Comparison of ENCODE assay signal across 23 cellular contexts in the genomic region with DNA sequence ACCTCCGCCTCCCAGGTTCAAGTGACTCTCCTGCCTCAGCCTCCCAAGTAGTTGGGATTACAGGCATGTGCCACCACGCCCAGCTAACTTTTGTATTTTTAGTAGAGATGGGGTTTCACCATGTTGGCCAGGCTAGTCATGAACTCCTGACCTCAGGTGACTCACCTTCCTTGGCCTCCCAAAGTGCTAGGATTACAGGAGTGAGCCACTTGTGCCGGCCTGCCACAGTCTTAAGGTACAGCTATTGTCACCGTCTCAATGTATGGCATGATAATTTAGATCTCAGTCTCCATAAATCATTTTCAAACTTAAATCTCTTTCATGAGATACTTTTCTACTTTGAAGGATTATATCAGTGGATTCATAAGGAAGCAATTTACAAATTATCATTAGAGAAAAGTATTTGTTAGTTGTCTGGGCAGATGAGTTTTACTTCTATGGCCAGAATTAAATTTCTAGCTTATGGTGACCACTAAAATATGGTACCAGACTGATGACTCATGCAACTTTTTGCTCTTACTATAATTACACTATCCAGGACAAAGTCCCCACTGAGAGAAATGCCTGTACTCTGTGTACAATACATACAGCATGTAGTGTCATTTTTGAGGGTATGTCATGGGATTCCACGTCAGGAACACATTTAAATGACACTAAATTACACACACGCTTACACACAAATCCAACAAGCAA.
DNase-seq lines count a peak whose midpoint lies in the region; ATAC-seq and TF ChIP-seq lines count a peak whose summit lies in the region.
"Had no signal": no experiment of that assay in that cellular context is flagged by ENCODE, and none has a peak within 500 bp of the region (broad histone marks: within the 10 kb centered on the region; RNA-seq: fewer than 3 reads in every experiment).

No MANE protein-coding gene starts in this region.

- no peaks in the 10 kb centered on the region for H4K20me1 ChIP-seq in mammary epithelial cell (ENCODE audit: insufficient read depth, low read length)

- TF ChIP-seq CTCF in mammary epithelial cell (conservative IDR thresholded peaks at IDR 0.05 in 1 of 2, IDR thresholded peaks at IDR 0.05 in 1 of 2; ENCODE audit: extremely low read depth in 1 of 2, insufficient read depth in 1 of 2, low read depth in 1 of 2, low read length in 2 of 2) = no peak

- WGBS in mammary epithelial cell (ENCODE audit: low coverage, missing lambda C conversion rate) = 79% methylated on average over 6 of the region's 6 CpGs

- H3K4me3 Mint-ChIP-seq in stimulated activated effector memory CD8-positive, alpha-beta T cell treated with anti-CD3 and anti-CD28 coated beads, Interleukin-12 subunit alpha, Interleukin-12 subunit beta, amount 100 ng/mL, for 72 hours = no peak overlapping the region
- H3K4me3 Mint-ChIP-seq in CD8-positive, alpha-beta memory T cell = no peak overlapping the region
- H3K4me3 Mint-ChIP-seq: CD4-positive, alpha-beta memory T cell had no signal

- in situ Hi-C loops in mammary epithelial cell (cut with MboI; ENCODE audit: low sequenced_read_pairs in 2 of 2) = no loop called here

- H3K4me3 ChIP-seq in mammary epithelial cell (replicated peaks in 1 of 3; ENCODE audit: insufficient read depth in 1 of 3, low read depth in 2 of 3, low read length in 3 of 3) = no peak overlapping the region
- no peak overlapping the region for H3K4me3 ChIP-seq in CD8-positive, alpha-beta memory T cell (ENCODE audit: low read length)
- H3K4me3 ChIP-seq: K562, SJCRH30 had no signal

- H2AFZ ChIP-seq in mammary epithelial cell (ENCODE audit: low read depth, low read length) = no peak overlapping the region

- dilution Hi-C loops in mammary epithelial cell (cut with HindIII; ENCODE audit: low sequenced_read_pairs) = no loop called here

- H3K27ac ChIP-seq in mammary epithelial cell (ENCODE audit: insufficient read depth, low read depth, low read length) = no peak overlapping the region
- H3K27ac ChIP-seq in CD8-positive, alpha-beta memory T cell (ENCODE audit: low read depth, low read length) = no peak overlapping the region
- H3K27ac ChIP-seq: SJCRH30 had no signal

- H3K27me3 ChIP-seq in mammary epithelial cell (ENCODE audit: insufficient read depth, low read length) = no peaks in the 10 kb centered on the region
- no peaks in the 10 kb centered on the region for H3K27me3 ChIP-seq in CD8-positive, alpha-beta memory T cell (ENCODE audit: insufficient read depth, low read length, poor library complexity, severe bottlenecking)
- H3K27me3 ChIP-seq: SJCRH30 had no signal

- no peaks in the 10 kb centered on the region for H3K4me1 Mint-ChIP-seq in stimulated activated effector memory CD8-positive, alpha-beta T cell treated with anti-CD3 and anti-CD28 coated beads, Interleukin-12 subunit alpha, Interleukin-12 subunit beta, amount 100 ng/mL, for 72 hours
- no peaks in the 10 kb centered on the region for H3K4me1 Mint-ChIP-seq in CD8-positive, alpha-beta memory T cell
- H3K4me1 Mint-ChIP-seq: CD4-positive, alpha-beta memory T cell had no signal

- intact Hi-C loops in mammary epithelial cell (cut with micrococcal nuclease) = no loop called here

- H3K36me3 Mint-ChIP-seq in stimulated activated effector memory CD8-positive, alpha-beta T cell treated with anti-CD3 and anti-CD28 coated beads, Interleukin-12 subunit alpha, Interleukin-12 subunit beta, amount 100 ng/mL, for 72 hours = no peaks in the 10 kb centered on the region
- H3K36me3 Mint-ChIP-seq in CD8-positive, alpha-beta memory T cell = peaks cover 0 to 1% (median 0%) of the 10 kb centered on the region in 3 donors
- H3K36me3 Mint-ChIP-seq: CD4-positive, alpha-beta memory T cell had no signal

- no peak overlapping the region for H3K4me2 ChIP-seq in mammary epithelial cell (ENCODE audit: insufficient read depth, low read depth, low read length)

- peaks cover 3% of the 10 kb centered on the region for H3K4me1 ChIP-seq in mammary epithelial cell (ENCODE audit: insufficient read depth, low read length)
- H3K4me1 ChIP-seq in CD8-positive, alpha-beta memory T cell (ENCODE audit: insufficient read depth, low read length) = no peaks in the 10 kb centered on the region
- H3K4me1 ChIP-seq: SJCRH30 had no signal

- H3K27ac Mint-ChIP-seq in stimulated activated effector memory CD8-positive, alpha-beta T cell treated with anti-CD3 and anti-CD28 coated beads, Interleukin-12 subunit alpha, Interleukin-12 subunit beta, amount 100 ng/mL, for 72 hours = no peak overlapping the region
- no peak overlapping the region for H3K27ac Mint-ChIP-seq in CD8-positive, alpha-beta memory T cell
- H3K27ac Mint-ChIP-seq: CD4-positive, alpha-beta memory T cell had no signal

- H3K9me3 ChIP-seq in mammary epithelial cell (replicated peaks; ENCODE audit: insufficient read depth, low read length) = no peaks in the 10 kb centered on the region
- no peaks in the 10 kb centered on the region for H3K9me3 ChIP-seq in CD8-positive, alpha-beta memory T cell (ENCODE audit: low read length)
- H3K9me3 ChIP-seq: SJCRH30 had no signal

- no peak overlapping the region for H3K9ac ChIP-seq in mammary epithelial cell (ENCODE audit: insufficient read depth, low read length)

- CTCF ChIA-PET in mammary epithelial cell (lab: Charles Lee; ENCODE audit: low non-redundant PET) = no interaction called here
- CTCF ChIA-PET in CD8-positive, alpha-beta memory T cell (lab: Charles Lee) = no interaction called here

- no peaks in the 10 kb centered on the region for H3K36me3 ChIP-seq in mammary epithelial cell (ENCODE audit: insufficient read depth, low read length)
- no peaks in the 10 kb centered on the region for H3K36me3 ChIP-seq in CD8-positive, alpha-beta memory T cell (ENCODE audit: insufficient read depth, low read length)
- H3K36me3 ChIP-seq: SJCRH30 had no signal

- DNase-seq in EL (peak; percentile 6), LHCN-M2 (ENCODE audit: low read depth) (peak; percentile 24), mammary epithelial cell (peak; percentile 23), myocyte (ENCODE audit: low read depth) (peak; percentile 16), DMS 273 treated with DMSO at 0.1 percent for 48 hours (lab: John Stamatoyannopoulos, UW) (no peak)
- no peak for DNase-seq in stimulated activated effector memory CD8-positive, alpha-beta T cell treated with anti-CD3 and anti-CD28 coated beads, Interleukin-12 subunit alpha, Interleukin-12 subunit beta, amount 100 ng/mL, for 72 hours (ENCODE audit: low spot score in 2 of 2)
- no peak for DNase-seq in CD8-positive, alpha-beta memory T cell
- DNase-seq: C1 segment of cervical spinal cord; CD4-positive, alpha-beta memory T cell; DMS79 treated with DMSO at 0.1 percent for 48 hours; Kasumi-1; NCI-H1092; NCI-H1417 treated with DMSO at 0.1 percent for 48 hours; NCI-H1694 treated with DMSO at 0.1 percent for 48 hours; NCI-H2081; NCI-H2227 treated with DMSO at 0.1 percent for 48 hours; NCI-H510A treated with DMSO at 0.1 percent for 48 hours; NCI-H748 treated with DMSO at 0.1 percent for 48 hours; PC-3; SJCRH30 had no signal

- H3K9me3 Mint-ChIP-seq in stimulated activated effector memory CD8-positive, alpha-beta T cell treated with anti-CD3 and anti-CD28 coated beads, Interleukin-12 subunit alpha, Interleukin-12 subunit beta, amount 100 ng/mL, for 72 hours = peaks cover 13% of the 10 kb centered on the region
- H3K9me3 Mint-ChIP-seq in CD8-positive, alpha-beta memory T cell = peaks cover 14 to 38% (median 20%) of the 10 kb centered on the region in 5 donors

- ATAC-seq in stimulated activated effector memory CD8-positive, alpha-beta T cell treated with anti-CD3 and anti-CD28 coated beads, Interleukin-12 subunit alpha, Interleukin-12 subunit beta, amount 100 ng/mL, for 72 hours = no peak
- ATAC-seq: K562, PC-3, Right ventricle myocardium inferior, SK-N-SH treated with all-trans-retinoic acid at 6 μM for 48 hours had no signal

- no peaks in the 10 kb centered on the region for H3K79me2 ChIP-seq in mammary epithelial cell (ENCODE audit: insufficient read depth, low read length)

- no peaks in the 10 kb centered on the region for H3K27me3 Mint-ChIP-seq in CD8-positive, alpha-beta memory T cell
- H3K27me3 Mint-ChIP-seq: CD4-positive, alpha-beta memory T cell had no signal

- POLR2A ChIA-PET in CD8-positive, alpha-beta memory T cell (lab: Charles Lee) = no interaction called here

- BruUV-seq in mammary epithelial cell (replicated peaks; lab: Mats Ljungman, UMichigan) = no TSS peak

Comparison
In these comparisons a context has a peak if more than half of its experiments do, and no peak if none do; other contexts are left out.
1. DNase-seq: peak in EL (single experiment), LHCN-M2 (single experiment), mammary epithelial cell (single experiment) and myocyte (single experiment); none in stimulated activated effector memory CD8-positive, alpha-beta T cell treated with anti-CD3 and anti-CD28 coated beads, Interleukin-12 subunit alpha, Interleukin-12 subunit beta, amount 100 ng/mL, for 72 hours (0 of 2), DMS 273 treated with DMSO at 0.1 percent for 48 hours (single experiment) and CD8-positive, alpha-beta memory T cell (0 of 5).